1 cellular context compared by ENCODE assay signal in the genomic region with DNA sequence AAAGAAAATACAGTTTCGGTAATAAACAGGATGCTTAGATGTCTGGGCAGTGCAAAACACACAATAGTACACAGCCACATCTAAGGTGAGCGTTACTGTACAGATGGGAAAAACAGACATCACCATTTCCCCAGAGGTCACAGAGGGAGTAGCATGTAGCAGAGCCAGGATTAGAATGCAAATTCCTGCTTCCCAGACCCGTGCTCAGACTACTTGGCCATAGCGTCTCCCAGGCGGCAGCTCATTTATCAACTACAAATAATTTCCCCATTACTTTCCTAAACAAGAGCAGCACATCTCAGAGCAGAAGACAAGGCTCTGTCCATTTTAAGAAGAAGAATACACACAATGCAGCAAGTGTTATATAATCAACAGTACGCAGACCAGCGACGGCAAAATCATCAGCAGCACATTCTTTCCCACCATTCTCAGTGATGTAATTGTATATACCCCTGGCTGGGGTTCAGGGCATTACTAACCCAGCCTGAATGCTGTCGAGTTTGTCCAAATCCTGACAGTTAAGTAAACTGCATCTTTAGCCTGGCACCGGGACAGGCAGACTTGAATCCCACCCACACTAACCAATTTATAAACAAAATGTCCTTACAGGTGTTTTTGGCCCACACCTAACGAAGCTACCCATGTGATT.
TF ChIP-seq lines count a peak whose summit lies in the region.

No MANE protein-coding gene starts in this region.

TF ChIP-seq in HCT116, 20 proteins besides CTCF, POLR2A, EP300 and RAD21 (continued from another document):
- TF ChIP-seq, protein P1, sequence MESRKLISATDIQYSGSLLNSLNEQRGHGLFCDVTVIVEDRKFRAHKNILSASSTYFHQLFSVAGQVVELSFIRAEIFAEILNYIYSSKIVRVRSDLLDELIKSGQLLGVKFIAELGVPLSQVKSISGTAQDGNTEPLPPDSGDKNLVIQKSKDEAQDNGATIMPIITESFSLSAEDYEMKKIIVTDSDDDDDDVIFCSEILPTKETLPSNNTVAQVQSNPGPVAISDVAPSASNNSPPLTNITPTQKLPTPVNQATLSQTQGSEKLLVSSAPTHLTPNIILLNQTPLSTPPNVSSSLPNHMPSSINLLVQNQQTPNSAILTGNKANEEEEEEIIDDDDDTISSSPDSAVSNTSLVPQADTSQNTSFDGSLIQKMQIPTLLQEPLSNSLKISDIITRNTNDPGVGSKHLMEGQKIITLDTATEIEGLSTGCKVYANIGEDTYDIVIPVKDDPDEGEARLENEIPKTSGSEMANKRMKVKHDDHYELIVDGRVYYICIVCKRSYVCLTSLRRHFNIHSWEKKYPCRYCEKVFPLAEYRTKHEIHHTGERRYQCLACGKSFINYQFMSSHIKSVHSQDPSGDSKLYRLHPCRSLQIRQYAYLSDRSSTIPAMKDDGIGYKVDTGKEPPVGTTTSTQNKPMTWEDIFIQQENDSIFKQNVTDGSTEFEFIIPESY (IDR thresholded peaks at IDR 0.05; ENCODE audit: extremely low read depth, insufficient replicate concordance, low read length), result no peak
- TF ChIP-seq FOSL1 (IDR thresholded peaks at IDR 0.05; ENCODE audit: low read depth), result no peak
